ENCODE assay signal across 8 cellular contexts in the genomic region with DNA sequence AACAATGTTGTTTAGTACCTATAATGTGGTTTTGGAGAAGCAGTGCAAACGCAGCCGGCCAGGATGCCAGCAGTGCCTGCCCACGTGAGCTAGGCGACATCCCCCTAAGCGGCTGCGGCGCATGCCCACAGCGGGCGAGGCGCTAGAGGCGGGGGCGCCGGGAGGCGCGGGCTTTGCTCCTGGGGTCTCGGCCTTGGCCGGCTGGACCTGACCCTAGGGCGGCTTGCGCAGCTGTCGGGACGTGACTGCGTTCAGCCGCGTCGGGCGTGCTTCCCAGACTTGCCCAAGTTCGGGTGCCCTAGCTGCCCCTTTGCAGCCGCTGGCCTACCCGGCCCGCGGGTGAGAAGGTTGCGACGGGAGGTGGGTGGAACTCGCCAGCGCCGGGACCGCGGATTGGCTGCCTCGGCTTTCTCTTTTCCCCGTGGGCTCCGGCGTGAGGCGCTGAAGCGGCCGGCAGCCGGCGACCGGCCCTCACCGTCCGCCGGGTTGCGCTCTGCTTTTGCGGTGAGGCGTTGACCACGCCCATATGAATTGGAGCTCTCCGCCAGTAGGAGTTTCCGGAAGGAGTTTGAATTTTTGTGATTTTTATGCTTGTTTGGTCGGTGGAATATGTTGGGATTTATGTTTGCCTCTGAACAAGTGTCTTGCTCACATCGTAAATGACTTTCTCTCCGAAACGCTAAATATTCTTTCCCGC. TPM values are rescaled to one million over a fixed set of nuclear protein-coding genes. Genes with fewer than 3 reads are reported as not detected.
DNase-seq lines count a peak whose midpoint lies in the region; ATAC-seq, FAIRE-seq and TF ChIP-seq lines count a peak whose summit lies in the region.

A gene (plus strand): TSS at position 122 of the 697 bp plus-strand sequence. CDS start 599 bp downstream, outside the sequence.

- H3K4me1 Mint-ChIP-seq in T-helper 1 cell treated with Interleukin-12 subunit alpha and Interleukin-12 subunit beta and Interleukin-4 antibody, amounts not matched to agents 30 μg/mL and 1 μg/mL, for 36 hours (ENCODE audit: low read depth) = peaks cover 11% of the 10 kb centered on the region

- peaks cover 34% of the 10 kb centered on the region for H3K4me1 ChIP-seq in psoas muscle

- peak within 1 kb of the TSS; percentile 84 for H3K4me3 ChIP-seq in psoas muscle

- no peaks in the 10 kb centered on the region for H3K27me3 Mint-ChIP-seq in T-helper 1 cell treated with Interleukin-12 subunit alpha and Interleukin-12 subunit beta and Interleukin-4 antibody, amounts not matched to agents 30 μg/mL and 1 μg/mL, for 36 hours (ENCODE audit: low read depth)

- DNase-seq in NCI-H146 (lab: John Stamatoyannopoulos, UW) (peak; percentile 89), amygdala (lab: John Stamatoyannopoulos, UW) (peak; percentile 40 to 100 (median 88)), left ventricle myocardium superior (peak; percentile 95), psoas muscle (peak; percentile 92 to 95), urothelium cell line (ENCODE audit: low spot score) (peak; percentile 88)

- peak within 1 kb of the TSS; percentile 92 for H3K4me3 Mint-ChIP-seq in T-helper 1 cell treated with Interleukin-12 subunit alpha and Interleukin-12 subunit beta and Interleukin-4 antibody, amounts not matched to agents 30 μg/mL and 1 μg/mL, for 36 hours

- no peaks in the 10 kb centered on the region for H3K9me3 ChIP-seq in psoas muscle

- H3K27me3 ChIP-seq in psoas muscle (ENCODE audit: insufficient read depth in 3 of 3, low read length in 2 of 3) = no peaks in the 10 kb centered on the region

- 0 to 1% (median 0%) methylated on average over 57 to 62 of the region's 62 CpGs for WGBS in psoas muscle, 3 donors

- intact Hi-C loops in left ventricle myocardium superior (cut with micrococcal nuclease) = no loop called here
- intact Hi-C loops in psoas muscle (cut with DNase I) = loop anchor here (2.0 to 5.0 kb wide), 3 partner anchors 23 to 69 kb away; a partner anchor contains a TSS

- ATAC-seq in HG02870 (IDR thresholded peaks at IDR 0.05; ENCODE audit: unreplicated experiment) = peak; percentile 80
- ATAC-seq in left ventricle myocardium superior = peak; percentile 99
- peak; percentile 97 to 98 (median 98) for ATAC-seq in psoas muscle

- H3K9me3 Mint-ChIP-seq in T-helper 1 cell treated with Interleukin-12 subunit alpha and Interleukin-12 subunit beta and Interleukin-4 antibody, amounts not matched to agents 30 μg/mL and 1 μg/mL, for 36 hours = no peaks in the 10 kb centered on the region

- TF ChIP-seq POLR2A in GM15510 (IDR thresholded peaks at IDR 0.05; ENCODE audit: borderline replicate concordance, extremely low read depth, insufficient read length) = peak; percentile 89

- FAIRE-seq in urothelium cell line (lab: Jason Lieb, UNC) = no peak

- H3K36me3 Mint-ChIP-seq in T-helper 1 cell treated with Interleukin-12 subunit alpha and Interleukin-12 subunit beta and Interleukin-4 antibody, amounts not matched to agents 30 μg/mL and 1 μg/mL, for 36 hours (ENCODE audit: low read depth) = no peaks in the 10 kb centered on the region

- H3K27ac Mint-ChIP-seq in T-helper 1 cell treated with Interleukin-12 subunit alpha and Interleukin-12 subunit beta and Interleukin-4 antibody, amounts not matched to agents 30 μg/mL and 1 μg/mL, for 36 hours = peak within 1 kb of the TSS; percentile 91

- H3K36me3 ChIP-seq in psoas muscle (ENCODE audit: insufficient read depth in 1 of 2, low read depth in 1 of 2) = no peaks in the 10 kb centered on the region

- peak within 1 kb of the TSS; percentile 95 for H3K27ac ChIP-seq in psoas muscle

- no peak for TF ChIP-seq CTCF in psoas muscle (IDR thresholded peaks at IDR 0.05)

RNA-seq across cellular contexts. Expression of the gene that starts here (rescaled TPM):
- total RNA-seq in left ventricle myocardium superior = 30.9 TPM
- 10 to 100 TPM; 10.4 to 29.7 (median 23.0) TPM for total RNA-seq in psoas muscle
- 10 to 100 TPM in 2 of 3 donors, 1 to 10 TPM in 1; 6.0 to 31.1 (median 12.6) TPM for polyA plus RNA-seq in psoas muscle

Comparison
In these comparisons a context has a peak if more than half of its experiments do, and no peak if none do; other contexts are left out.
1. Peak in every context shown above with its lines: DNase-seq, ATAC-seq, H3K4me3 ChIP-seq and H3K27ac ChIP-seq.